8 cellular contexts compared by ENCODE assay signal in genomic region chr19:8209111-8209964, GRCh38. TPM values are rescaled to one million over a fixed set of nuclear protein-coding genes. Genes with fewer than 3 reads are reported as not detected.
A peak's percentile ranks its signal among the peaks of the same experiment; 100 is the strongest.
DNase-seq lines count a peak whose midpoint lies in the region; ATAC-seq and TF ChIP-seq lines count a peak whose summit lies in the region.

TSS of gene CERS4 (plus strand) at chr19:8209370. CDS start at chr19:8251077, 41,707 bp downstream.

- H3K36me3 ChIP-seq in transverse colon = no peaks in the 10 kb centered on the region

- H3K9me3 ChIP-seq in transverse colon = no peaks in the 10 kb centered on the region

- in situ Hi-C loops in transverse colon (cut with MboI; ENCODE audit: low pct_ligation_motif_present in 1 of 4, low pct_unique_long_range_greater_than_20kb in 1 of 4, low sequenced_read_pairs in 3 of 4) = no loop called here

- peak within 1 kb of the TSS; percentile 84 to 94 (median 87) for H3K4me3 Mint-ChIP-seq in T-cell
- peak within 1 kb of the TSS; percentile 85 for H3K4me3 Mint-ChIP-seq in activated naive CD8-positive, alpha-beta T cell treated with anti-CD3 and anti-CD28 coated beads, Interleukin-2, amount 50 U/mL, for 24 hours

- H3K4me1 ChIP-seq in transverse colon = peaks cover 0 to 19% (median 12%) of the 10 kb centered on the region in 4 donors

- H3K9me3 Mint-ChIP-seq in T-cell = no peaks in the 10 kb centered on the region
- no peaks in the 10 kb centered on the region for H3K9me3 Mint-ChIP-seq in activated naive CD8-positive, alpha-beta T cell treated with anti-CD3 and anti-CD28 coated beads, Interleukin-2, amount 50 U/mL, for 24 hours

- DNase-seq in T-cell (peak; percentile 55 to 89 (median 78)), left cardiac atrium (peak; percentile 78), posterior vena cava (ENCODE audit: low spot score) (peak; percentile 87), transverse colon (peak; percentile 76)
- DNase-seq in activated naive CD8-positive, alpha-beta T cell treated with anti-CD3 and anti-CD28 coated beads, Interleukin-2, amount 50 U/mL, for 24 hours = peak; percentile 83

- H3K27me3 Mint-ChIP-seq in T-cell = no peaks in the 10 kb centered on the region
- H3K27me3 Mint-ChIP-seq in activated naive CD8-positive, alpha-beta T cell treated with anti-CD3 and anti-CD28 coated beads, Interleukin-2, amount 50 U/mL, for 24 hours = no peaks in the 10 kb centered on the region

- peaks cover 23 to 38% (median 29%) of the 10 kb centered on the region in 3 donors for H3K4me1 Mint-ChIP-seq in T-cell
- H3K4me1 Mint-ChIP-seq in activated naive CD8-positive, alpha-beta T cell treated with anti-CD3 and anti-CD28 coated beads, Interleukin-2, amount 50 U/mL, for 24 hours = peaks cover 21% of the 10 kb centered on the region

- peaks cover 23% of the 10 kb centered on the region for H3K27me3 ChIP-seq in transverse colon

- WGBS in transverse colon (ENCODE audit: low coverage in 1 of 2), 2 donors = 0% methylated on average over 34 of the region's 98 CpGs; no CpG with 5 or more reads in 1 of the 2 donors

- CTCF ChIA-PET in T-cell (lab: Charles Lee) = interaction anchor here in 1 of 2 donors (1.0 to 1.2 kb wide), 2 partner anchors 265 to 340 kb away, joined by 3 read pairs; no protein-coding TSS in a partner anchor

- POLR2A ChIA-PET in T-cell (lab: Charles Lee) = interaction anchor here in 1 of 2 donors (0.6 kb wide), 3 partner anchors 25 to 794 kb away, joined by 3 to 4 read pairs (median 3); no protein-coding TSS in a partner anchor

- peak; percentile 10 for TF ChIP-seq POLR2A in transverse colon (IDR thresholded peaks at IDR 0.05)

- ATAC-seq in GM19351 (IDR thresholded peaks at IDR 0.05; ENCODE audit: unreplicated experiment) = peak; percentile 62
- ATAC-seq in HG03521 (IDR thresholded peaks at IDR 0.05; ENCODE audit: unreplicated experiment) = peak; percentile 59
- peak; percentile 86 to 91 (median 86) for ATAC-seq in T-cell (replicated peaks in 1 of 4)
- ATAC-seq in activated naive CD8-positive, alpha-beta T cell treated with anti-CD3 and anti-CD28 coated beads, Interleukin-2, amount 50 U/mL, for 24 hours = peak; percentile 87
- ATAC-seq in left cardiac atrium = peak; percentile 94 to 97

- no peak for TF ChIP-seq EP300 in transverse colon (IDR thresholded peaks at IDR 0.05; ENCODE audit: low read depth)

- intact Hi-C loops in left cardiac atrium (cut with DNase I) = no loop called here
- intact Hi-C loops in posterior vena cava (cut with DNase I) = loop anchor here in 1 of 2 donors (5.0 kb wide), 1 partner anchor 192 kb away; no protein-coding TSS in a partner anchor
- intact Hi-C loops in transverse colon (cut with DNase I; ENCODE audit: low total_unique reads) = no loop called here

- peak within 1 kb of the TSS; percentile 47 to 67 (median 54) for H3K4me3 ChIP-seq in transverse colon

- no peak for TF ChIP-seq CTCF in C4-2B (conservative IDR thresholded peaks at IDR 0.05)
- no peak for TF ChIP-seq CTCF in transverse colon (IDR thresholded peaks at IDR 0.05)

- peak within 1 kb of the TSS; percentile 59 to 84 for H3K27ac Mint-ChIP-seq in T-cell
- H3K27ac Mint-ChIP-seq in activated naive CD8-positive, alpha-beta T cell treated with anti-CD3 and anti-CD28 coated beads, Interleukin-2, amount 50 U/mL, for 24 hours = peak within 1 kb of the TSS; percentile 79

- peaks cover 12% of the 10 kb centered on the region for H3K36me3 Mint-ChIP-seq in T-cell
- peaks cover 3% of the 10 kb centered on the region for H3K36me3 Mint-ChIP-seq in activated naive CD8-positive, alpha-beta T cell treated with anti-CD3 and anti-CD28 coated beads, Interleukin-2, amount 50 U/mL, for 24 hours (ENCODE audit: low read depth)

- H3K27ac ChIP-seq in C4-2B (peak within 1 kb of the TSS; percentile 75), transverse colon (peak within 1 kb of the TSS; percentile 70 to 79 (median 76))

RNA-seq across cellular contexts. Expression of gene CERS4, which starts in this region (rescaled TPM):
- total RNA-seq in T-cell (10 to 100 TPM; 23.1 to 46.9 (median 29.0) TPM), left cardiac atrium (10 to 100 TPM; 13.8 to 17.3 TPM), posterior vena cava (10 to 100 TPM; 23.2 to 28.8 TPM), transverse colon (10 to 100 TPM in 3 of 4 donors, 1 to 10 TPM in 1; 3.4 to 58.0 (median 19.7) TPM)

Comparison
In these comparisons a context has a peak if more than half of its experiments do, and no peak if none do; other contexts are left out.
1. Peak in every context shown above with its lines: DNase-seq, ATAC-seq, H3K4me3 ChIP-seq and H3K27ac ChIP-seq.